ENCODE assay signal across 1 cellular context in the genomic region with DNA sequence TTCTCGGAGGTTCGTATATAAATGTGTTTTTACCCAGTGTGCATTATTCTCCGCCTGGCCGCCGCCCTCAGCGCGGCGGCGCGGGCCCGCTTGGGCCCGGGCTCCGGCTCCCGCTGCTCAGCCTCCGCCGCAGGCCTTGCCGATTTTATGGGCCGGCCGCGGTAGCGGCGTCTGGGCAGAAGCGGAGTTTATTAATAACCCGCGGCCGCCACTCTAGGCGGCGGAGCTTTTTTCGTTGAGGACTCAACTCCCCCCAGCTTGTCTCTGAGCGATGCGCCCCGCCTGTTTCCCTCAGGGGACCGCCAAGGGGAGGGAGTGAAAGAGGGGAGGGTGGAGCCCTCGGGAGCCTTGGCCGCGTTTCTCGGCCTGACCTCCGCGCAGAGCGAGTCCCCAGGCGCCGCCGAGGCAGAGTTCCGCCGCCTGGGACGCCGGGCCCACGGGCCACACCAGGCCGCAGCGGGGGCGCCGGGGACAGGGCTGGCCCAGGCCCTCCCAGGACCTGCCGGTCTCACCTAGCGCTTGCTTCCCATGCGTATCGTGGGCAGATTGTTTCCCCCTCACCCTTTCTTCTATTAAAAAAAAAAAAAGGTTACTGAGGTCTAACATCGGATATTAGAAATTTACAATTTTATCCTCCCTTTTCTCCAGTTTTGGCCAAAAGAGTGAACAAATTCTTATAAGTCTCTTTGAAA.
TF ChIP-seq lines count a peak whose summit lies in the region.

No MANE protein-coding gene starts in this region.

TF ChIP-seq in K562, 482 proteins besides CTCF, POLR2A, EP300 and RAD21 (continued from another document):
- TF ChIP-seq, protein P1, sequence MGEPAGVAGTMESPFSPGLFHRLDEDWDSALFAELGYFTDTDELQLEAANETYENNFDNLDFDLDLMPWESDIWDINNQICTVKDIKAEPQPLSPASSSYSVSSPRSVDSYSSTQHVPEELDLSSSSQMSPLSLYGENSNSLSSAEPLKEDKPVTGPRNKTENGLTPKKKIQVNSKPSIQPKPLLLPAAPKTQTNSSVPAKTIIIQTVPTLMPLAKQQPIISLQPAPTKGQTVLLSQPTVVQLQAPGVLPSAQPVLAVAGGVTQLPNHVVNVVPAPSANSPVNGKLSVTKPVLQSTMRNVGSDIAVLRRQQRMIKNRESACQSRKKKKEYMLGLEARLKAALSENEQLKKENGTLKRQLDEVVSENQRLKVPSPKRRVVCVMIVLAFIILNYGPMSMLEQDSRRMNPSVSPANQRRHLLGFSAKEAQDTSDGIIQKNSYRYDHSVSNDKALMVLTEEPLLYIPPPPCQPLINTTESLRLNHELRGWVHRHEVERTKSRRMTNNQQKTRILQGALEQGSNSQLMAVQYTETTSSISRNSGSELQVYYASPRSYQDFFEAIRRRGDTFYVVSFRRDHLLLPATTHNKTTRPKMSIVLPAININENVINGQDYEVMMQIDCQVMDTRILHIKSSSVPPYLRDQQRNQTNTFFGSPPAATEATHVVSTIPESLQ (CRISPR knock-in tag; IDR thresholded peaks at IDR 0.05) = peak; percentile 21; the same call in 1 of the 2 replicates
- TF ChIP-seq KDM5B (IDR thresholded peaks at IDR 0.05; ENCODE audit: insufficient replicate concordance, low read depth, low read length) (peak; percentile 97), SIN3B (IDR thresholded peaks at IDR 0.05; ENCODE audit: low read depth) (peak; percentile 41; the same call in 1 of the 2 replicates), SRF (CRISPR knock-in tag; IDR thresholded peaks at IDR 0.05) (peak in 1 of 2 experiments; percentile 20; a peak in 1 of 4 replicates), ARNT (IDR thresholded peaks at IDR 0.05) (no peak), ESRRB (CRISPR knock-in tag; IDR thresholded peaks at IDR 0.05; ENCODE audit: borderline replicate concordance) (no peak), NR4A1 (CRISPR knock-in tag; IDR thresholded peaks at IDR 0.05) (no peak), NR4A1 (tag; IDR thresholded peaks at IDR 0.05) (no peak), SMAD1 (IDR thresholded peaks at IDR 0.05; ENCODE audit: low read depth, low read length, partially characterized antibody) (peak; percentile 84), TCF7L2 (IDR thresholded peaks at IDR 0.05; ENCODE audit: low read depth, low read length) (no peak), YY1 (IDR thresholded peaks at IDR 0.05; ENCODE audit: borderline replicate concordance in 1 of 3, control insufficient read depth in 1 of 3, extremely low read depth in 1 of 3, insufficient read depth in 3 of 3, insufficient read length in 1 of 3, insufficient replicate concordance in 2 of 3, low read depth in 1 of 3, low read length in 2 of 3) (peak in 1 of 3 experiments; percentile 19), CBX5 (IDR thresholded peaks at IDR 0.05; ENCODE audit: borderline replicate concordance, low read depth) (0 out of 2 replicates have a peak, but pooled peaks have one; percentile 42), RBBP5 (IDR thresholded peaks at IDR 0.05; ENCODE audit: borderline replicate concordance, insufficient read depth, low read length, poor library complexity, severe bottlenecking) (peak; percentile 81), HMGN3 (IDR thresholded peaks at IDR 0.05; ENCODE audit: borderline replicate concordance, extremely low read depth, insufficient read length, low read depth, low read length) (peak; percentile 95), TAF15 (IDR thresholded peaks at IDR 0.05; ENCODE audit: low read depth, low read length) (no peak), CREBBP (IDR thresholded peaks at IDR 0.05; ENCODE audit: low read depth, low read length) (no peak)
- TF ChIP-seq, protein P2, sequence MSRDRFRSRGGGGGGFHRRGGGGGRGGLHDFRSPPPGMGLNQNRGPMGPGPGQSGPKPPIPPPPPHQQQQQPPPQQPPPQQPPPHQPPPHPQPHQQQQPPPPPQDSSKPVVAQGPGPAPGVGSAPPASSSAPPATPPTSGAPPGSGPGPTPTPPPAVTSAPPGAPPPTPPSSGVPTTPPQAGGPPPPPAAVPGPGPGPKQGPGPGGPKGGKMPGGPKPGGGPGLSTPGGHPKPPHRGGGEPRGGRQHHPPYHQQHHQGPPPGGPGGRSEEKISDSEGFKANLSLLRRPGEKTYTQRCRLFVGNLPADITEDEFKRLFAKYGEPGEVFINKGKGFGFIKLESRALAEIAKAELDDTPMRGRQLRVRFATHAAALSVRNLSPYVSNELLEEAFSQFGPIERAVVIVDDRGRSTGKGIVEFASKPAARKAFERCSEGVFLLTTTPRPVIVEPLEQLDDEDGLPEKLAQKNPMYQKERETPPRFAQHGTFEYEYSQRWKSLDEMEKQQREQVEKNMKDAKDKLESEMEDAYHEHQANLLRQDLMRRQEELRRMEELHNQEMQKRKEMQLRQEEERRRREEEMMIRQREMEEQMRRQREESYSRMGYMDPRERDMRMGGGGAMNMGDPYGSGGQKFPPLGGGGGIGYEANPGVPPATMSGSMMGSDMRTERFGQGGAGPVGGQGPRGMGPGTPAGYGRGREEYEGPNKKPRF (IDR thresholded peaks at IDR 0.05; ENCODE audit: low read depth, low read length) = no peak
- TF ChIP-seq, protein P3, sequence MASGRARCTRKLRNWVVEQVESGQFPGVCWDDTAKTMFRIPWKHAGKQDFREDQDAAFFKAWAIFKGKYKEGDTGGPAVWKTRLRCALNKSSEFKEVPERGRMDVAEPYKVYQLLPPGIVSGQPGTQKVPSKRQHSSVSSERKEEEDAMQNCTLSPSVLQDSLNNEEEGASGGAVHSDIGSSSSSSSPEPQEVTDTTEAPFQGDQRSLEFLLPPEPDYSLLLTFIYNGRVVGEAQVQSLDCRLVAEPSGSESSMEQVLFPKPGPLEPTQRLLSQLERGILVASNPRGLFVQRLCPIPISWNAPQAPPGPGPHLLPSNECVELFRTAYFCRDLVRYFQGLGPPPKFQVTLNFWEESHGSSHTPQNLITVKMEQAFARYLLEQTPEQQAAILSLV (tag; IDR thresholded peaks at IDR 0.05) = no peak
- TF ChIP-seq, protein P4, sequence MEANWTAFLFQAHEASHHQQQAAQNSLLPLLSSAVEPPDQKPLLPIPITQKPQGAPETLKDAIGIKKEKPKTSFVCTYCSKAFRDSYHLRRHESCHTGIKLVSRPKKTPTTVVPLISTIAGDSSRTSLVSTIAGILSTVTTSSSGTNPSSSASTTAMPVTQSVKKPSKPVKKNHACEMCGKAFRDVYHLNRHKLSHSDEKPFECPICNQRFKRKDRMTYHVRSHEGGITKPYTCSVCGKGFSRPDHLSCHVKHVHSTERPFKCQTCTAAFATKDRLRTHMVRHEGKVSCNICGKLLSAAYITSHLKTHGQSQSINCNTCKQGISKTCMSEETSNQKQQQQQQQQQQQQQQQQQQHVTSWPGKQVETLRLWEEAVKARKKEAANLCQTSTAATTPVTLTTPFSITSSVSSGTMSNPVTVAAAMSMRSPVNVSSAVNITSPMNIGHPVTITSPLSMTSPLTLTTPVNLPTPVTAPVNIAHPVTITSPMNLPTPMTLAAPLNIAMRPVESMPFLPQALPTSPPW (CRISPR knock-in tag; IDR thresholded peaks at IDR 0.05) = peak; percentile 93
